ENCODE assay signal across 8 cellular contexts in the genomic region with DNA sequence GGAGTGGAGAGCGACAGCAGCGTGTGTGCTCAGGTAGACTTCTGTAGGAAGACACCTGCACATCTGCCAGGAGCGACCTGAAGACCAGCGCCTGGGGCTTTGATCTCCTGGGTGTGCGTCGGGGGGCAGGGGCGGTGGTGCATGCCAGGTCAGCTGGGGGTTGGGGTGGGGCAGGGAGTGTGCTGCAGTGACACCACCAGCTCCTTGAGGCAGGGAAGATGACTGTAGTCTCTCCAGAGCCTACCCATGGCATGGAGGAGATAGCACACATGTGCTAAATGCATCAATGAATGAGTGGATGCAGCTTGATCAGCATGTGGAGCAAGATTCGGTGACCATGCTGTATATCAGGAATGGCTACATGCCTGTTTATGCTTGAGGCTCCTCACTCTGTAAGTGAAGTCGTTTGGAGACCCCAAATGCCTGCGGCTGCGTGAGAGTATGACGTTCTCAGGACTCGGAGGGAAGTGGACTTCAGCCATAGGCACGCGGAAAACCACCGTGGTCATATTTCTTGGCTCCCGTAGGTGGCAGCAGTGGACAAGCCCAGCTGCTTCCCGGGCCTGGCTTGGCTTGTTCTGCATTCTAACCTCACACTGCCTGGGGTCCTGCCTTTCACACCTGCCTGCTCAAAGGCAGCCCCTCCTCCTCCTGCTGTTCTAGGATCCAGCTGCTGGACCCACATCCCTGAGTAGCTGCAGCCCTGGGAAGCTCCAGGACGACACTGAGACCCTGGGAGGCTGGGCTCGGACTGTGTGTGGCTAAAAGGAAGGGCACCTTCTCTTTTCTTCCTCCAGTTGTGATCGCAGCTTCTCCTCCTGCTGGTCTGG. TPM values are rescaled to one million over a fixed set of nuclear protein-coding genes. Genes with fewer than 3 reads are reported as not detected.
A peak's percentile ranks its signal among the peaks of the same experiment; 100 is the strongest.
DNase-seq lines count a peak whose midpoint lies in the region; ATAC-seq and TF ChIP-seq lines count a peak whose summit lies in the region.

No MANE protein-coding gene starts in this region.

- peak; percentile 76 for ATAC-seq in GM18867 (IDR thresholded peaks at IDR 0.05; ENCODE audit: unreplicated experiment)
- peak; percentile 98 for ATAC-seq in IMR-90 (ENCODE audit: low read depth)

- no peak overlapping the region for H3K4ac ChIP-seq in IMR-90 (ENCODE audit: low read depth, low read length)

- no peak overlapping the region for H3K4me3 ChIP-seq in IMR-90 (ENCODE audit: insufficient read depth, low read depth, low read length)
- H3K4me3 ChIP-seq in OCI-LY3 (ENCODE audit: low read length) = peak overlapping the region; percentile 74
- no peak overlapping the region for H3K4me3 ChIP-seq in osteoblast (ENCODE audit: insufficient read depth, low read length)

- H3K79me1 ChIP-seq in IMR-90 (ENCODE audit: low read depth in 1 of 2, low read length in 2 of 2) = no peaks in the 10 kb centered on the region

- H2BK15ac ChIP-seq in IMR-90 (ENCODE audit: low read depth, low read length) = no peak overlapping the region

- BruUV-seq in IMR-90 (replicated peaks; lab: Mats Ljungman, UMichigan) = no TSS peak

- no peaks in the 10 kb centered on the region for H3K27me3 Mint-ChIP-seq in activated T-helper 2 cell treated with anti-CD3 and anti-CD28 coated beads, Interferon-gamma antibody, Interleukin-2, Interleukin-4, amounts not matched to agents 10 μg/mL and 5 μg/mL and 100 μg/mL, durations not matched to agents 14 hours and 24 hours and 36 hours (ENCODE audit: low read depth)

- H3K27ac ChIP-seq in IMR-90 (ENCODE audit: insufficient read depth, low read length) (no peak overlapping the region), OCI-LY3 (ENCODE audit: low read length) (no peak overlapping the region), osteoblast (ENCODE audit: low read depth, low read length) (no peak overlapping the region)

- dilution Hi-C loops in IMR-90 (cut with HindIII; ENCODE audit: low sequenced_read_pairs, unreplicated experiment) = no loop called here

- H2AK5ac ChIP-seq in IMR-90 (ENCODE audit: low read depth, low read length) = no peak overlapping the region

- peak; percentile 87 for TF ChIP-seq RAD21 in IMR-90 (IDR thresholded peaks at IDR 0.05; ENCODE audit: low read length)

- POLR2A ChIA-PET in IMR-90 (lab: Charles Lee; ENCODE audit: unreplicated experiment) = no interaction called here

- no peak overlapping the region for H3K4me3 Mint-ChIP-seq in activated T-helper 2 cell treated with anti-CD3 and anti-CD28 coated beads, Interferon-gamma antibody, Interleukin-2, Interleukin-4, amounts not matched to agents 10 μg/mL and 5 μg/mL and 100 μg/mL, durations not matched to agents 14 hours and 24 hours and 36 hours (ENCODE audit: low read depth)

- H3K79me2 ChIP-seq in OCI-LY3 (ENCODE audit: low read length) = no peaks in the 10 kb centered on the region
- no peaks in the 10 kb centered on the region for H3K79me2 ChIP-seq in osteoblast (ENCODE audit: insufficient read depth, low read length)

- H2BK20ac ChIP-seq in IMR-90 (ENCODE audit: low read depth, low read length) = no peak overlapping the region

- no peak overlapping the region for H3K27ac Mint-ChIP-seq in activated T-helper 2 cell treated with anti-CD3 and anti-CD28 coated beads, Interferon-gamma antibody, Interleukin-2, Interleukin-4, amounts not matched to agents 10 μg/mL and 5 μg/mL and 100 μg/mL, durations not matched to agents 14 hours and 24 hours and 36 hours

- H3K4me1 Mint-ChIP-seq in activated T-helper 2 cell treated with anti-CD3 and anti-CD28 coated beads, Interferon-gamma antibody, Interleukin-2, Interleukin-4, amounts not matched to agents 10 μg/mL and 5 μg/mL and 100 μg/mL, durations not matched to agents 14 hours and 24 hours and 36 hours (ENCODE audit: low read depth) = no peaks in the 10 kb centered on the region

- H3K56ac ChIP-seq in IMR-90 (ENCODE audit: extremely low read depth, insufficient read depth, low read length) = no peak overlapping the region

- H3K27me3 ChIP-seq in IMR-90 (ENCODE audit: control insufficient read depth, insufficient read depth, low read length) (no peaks in the 10 kb centered on the region), OCI-LY3 (ENCODE audit: low read depth, low read length) (no peaks in the 10 kb centered on the region), osteoblast (ENCODE audit: insufficient read depth, low read length) (no peaks in the 10 kb centered on the region)

- H3K14ac ChIP-seq in IMR-90 (replicated peaks; ENCODE audit: low read depth, low read length) = no peak overlapping the region

- DNase-seq in AG20443 (ENCODE audit: low spot score) (peak; percentile 90), IMR-90 (peak; percentile 58), glomerular visceral epithelial cell (ENCODE audit: extremely low spot score) (peak; percentile 61), osteoblast (ENCODE audit: insufficient read length, low spot score, missing footprints) (peak; percentile 95), ureter (ENCODE audit: low spot score) (peak; percentile 72)
- DNase-seq in activated T-helper 2 cell treated with anti-CD3 and anti-CD28 coated beads, Interferon-gamma antibody, Interleukin-2, Interleukin-4, amounts not matched to agents 10 μg/mL and 5 μg/mL and 100 μg/mL, durations not matched to agents 14 hours and 24 hours and 36 hours (ENCODE audit: low spot score) = peak; percentile 24

- H2BK120ac ChIP-seq in IMR-90 (ENCODE audit: low read depth, low read length) = no peak overlapping the region

- in situ Hi-C loops in IMR-90 (cut with MboI; ENCODE audit: low sequenced_read_pairs) = loop anchor here (10.0 to 25.0 kb wide), 3 partner anchors 523 to 1675 kb away; a partner anchor contains a TSS

- H4K20me1 ChIP-seq in IMR-90 (ENCODE audit: insufficient read depth, low read length) = no peaks in the 10 kb centered on the region
- no peaks in the 10 kb centered on the region for H4K20me1 ChIP-seq in OCI-LY3 (ENCODE audit: insufficient read depth, low read length)
- no peaks in the 10 kb centered on the region for H4K20me1 ChIP-seq in osteoblast (ENCODE audit: insufficient read depth, low read length)

- no peak overlapping the region for H4K5ac ChIP-seq in IMR-90 (ENCODE audit: low read depth, low read length)

- no peak overlapping the region for H3K18ac ChIP-seq in IMR-90 (ENCODE audit: low read depth, low read length)

- H3K9me3 Mint-ChIP-seq in activated T-helper 2 cell treated with anti-CD3 and anti-CD28 coated beads, Interferon-gamma antibody, Interleukin-2, Interleukin-4, amounts not matched to agents 10 μg/mL and 5 μg/mL and 100 μg/mL, durations not matched to agents 14 hours and 24 hours and 36 hours = no peaks in the 10 kb centered on the region

- no peaks in the 10 kb centered on the region for H3K36me3 Mint-ChIP-seq in activated T-helper 2 cell treated with anti-CD3 and anti-CD28 coated beads, Interferon-gamma antibody, Interleukin-2, Interleukin-4, amounts not matched to agents 10 μg/mL and 5 μg/mL and 100 μg/mL, durations not matched to agents 14 hours and 24 hours and 36 hours (ENCODE audit: low read depth)

- peak; percentile 75 for TF ChIP-seq CTCF in IMR-90 (conservative IDR thresholded peaks at IDR 0.05; ENCODE audit: low read depth, low read length)
- peak; percentile 70 for TF ChIP-seq CTCF in OCI-LY3 (IDR thresholded peaks at IDR 0.05; ENCODE audit: low read depth, low read length)
- TF ChIP-seq CTCF in osteoblast (IDR thresholded peaks at IDR 0.05; ENCODE audit: extremely low read depth, low read depth, low read length) = peak; percentile 73

- H3K9me1 ChIP-seq in IMR-90 (ENCODE audit: insufficient read depth, low read length) = no peaks in the 10 kb centered on the region

- no peak overlapping the region for H2BK5ac ChIP-seq in IMR-90 (ENCODE audit: low read depth, low read length, poor library complexity, severe bottlenecking)

- H3K4me1 ChIP-seq in IMR-90 (ENCODE audit: control insufficient read depth, insufficient read depth, low read length) (no peaks in the 10 kb centered on the region; the same call in 1 of the 2 replicates), OCI-LY3 (ENCODE audit: low read length) (peaks cover 4% of the 10 kb centered on the region), osteoblast (ENCODE audit: insufficient read depth, low read length) (peaks cover 3% of the 10 kb centered on the region)

- H3K36me3 ChIP-seq in IMR-90 (ENCODE audit: control insufficient read depth, insufficient read depth, low read length) = no peaks in the 10 kb centered on the region
- H3K36me3 ChIP-seq in OCI-LY3 (replicated peaks; ENCODE audit: low read depth, low read length) = no peaks in the 10 kb centered on the region
- no peaks in the 10 kb centered on the region for H3K36me3 ChIP-seq in osteoblast (ENCODE audit: insufficient read depth, low read length)

- H4K8ac ChIP-seq in IMR-90 (ENCODE audit: low read depth in 2 of 2, low read length in 2 of 2) = no peak overlapping the region

- intact Hi-C loops in IMR-90 (cut with micrococcal nuclease) = loop anchor here (1.0 to 2.0 kb wide), 3 partner anchors 530 to 947 kb away; no protein-coding TSS in a partner anchor
- intact Hi-C loops in activated T-helper 2 cell treated with anti-CD3 and anti-CD28 coated beads, Interferon-gamma antibody, Interleukin-2, Interleukin-4, amounts not matched to agents 10 μg/mL and 5 μg/mL and 100 μg/mL, durations not matched to agents 14 hours and 24 hours and 36 hours (cut with micrococcal nuclease) = no loop called here

- peak overlapping the region; percentile 86 for H2AFZ ChIP-seq in IMR-90 (replicated peaks; ENCODE audit: low read length, poor library complexity)
- peak overlapping the region; percentile 98 for H2AFZ ChIP-seq in OCI-LY3 (ENCODE audit: low read depth, low read length)
- H2AFZ ChIP-seq in osteoblast (ENCODE audit: low read length) = peak overlapping the region; percentile 89

- no peak overlapping the region for H3K9ac ChIP-seq in IMR-90 (ENCODE audit: low read depth, low read length)
- peak overlapping the region; percentile 32 for H3K9ac ChIP-seq in OCI-LY3 (ENCODE audit: low read length)

- 40% methylated on average over 7 of the region's 21 CpGs; no CpG with 5 or more reads in 1 of the 2 experiments for WGBS in IMR-90 (ENCODE audit: extremely low coverage in 2 of 2, insufficient read length in 1 of 2), 2 experiments

- H4K91ac ChIP-seq in IMR-90 (ENCODE audit: insufficient read depth, low read depth, low read length) = no peak overlapping the region

- H3K23ac ChIP-seq in IMR-90 (ENCODE audit: low read depth, low read length) = no peak overlapping the region

- H2AK9ac ChIP-seq in IMR-90 (replicated peaks; ENCODE audit: low read depth, low read length, poor library complexity) = peak overlapping the region; percentile 70

- H3K9me3 ChIP-seq in IMR-90 (ENCODE audit: control insufficient read depth, insufficient read depth, low read length) (no peaks in the 10 kb centered on the region), OCI-LY3 (ENCODE audit: insufficient read depth, low read length) (no peaks in the 10 kb centered on the region), osteoblast (ENCODE audit: low read depth, low read length) (no peaks in the 10 kb centered on the region)

- no peak for TF ChIP-seq POLR2A in IMR-90 (IDR thresholded peaks at IDR 0.05; ENCODE audit: low read depth, low read length)

- H3K4me2 ChIP-seq in IMR-90 (ENCODE audit: low read depth, low read length) (peak overlapping the region; percentile 49; the same call in 1 of the 2 replicates), OCI-LY3 (ENCODE audit: low read length) (peak overlapping the region; percentile 91), osteoblast (ENCODE audit: insufficient read depth, low read length) (peak overlapping the region; percentile 70)

- CTCF ChIA-PET in IMR-90 (lab: Yijun Ruan, JAX) = interaction anchor here (1.1 to 1.4 kb wide), 3 partner anchors 9 to 531 kb away, joined by 3 to 5 read pairs (median 3); no protein-coding TSS in a partner anchor

RNA-seq across cellular contexts. Expression of a gene that starts 39.4 kb away (rescaled TPM):
- total RNA-seq in IMR-90 (2012; rRNA removed) (not detected in 2 replicates), osteoblast (not detected in 2 replicates), ureter (not detected)
- polyA plus RNA-seq in IMR-90 (2012; rRNA removed) = not detected in 2 replicates
- not detected in 2 replicates for polyA plus RNA-seq in IMR-90 (2012; cell fraction: cytosol; rRNA removed)
- polyA plus RNA-seq in IMR-90 (2012; cell fraction: nucleus; rRNA removed; ENCODE audit: low replicate concordance) = not detected in 2 replicates
- total RNA-seq in activated T-helper 2 cell treated with anti-CD3 and anti-CD28 coated beads, Interferon-gamma antibody, Interleukin-2, Interleukin-4, amounts not matched to agents 10 μg/mL and 5 μg/mL and 100 μg/mL, durations not matched to agents 14 hours and 24 hours and 36 hours = not detected in 2 replicates

RNA-seq across cellular contexts. Expression of a gene that starts 47.7 kb away (rescaled TPM):
- not detected in 2 replicates for total RNA-seq in IMR-90 (2012; rRNA removed)
- not detected in 2 replicates for polyA plus RNA-seq in IMR-90 (2012; rRNA removed)
- not detected in 2 replicates for polyA plus RNA-seq in IMR-90 (2012; cell fraction: cytosol; rRNA removed)
- polyA plus RNA-seq in IMR-90 (2012; cell fraction: nucleus; rRNA removed; ENCODE audit: low replicate concordance) = not detected in 2 replicates
- total RNA-seq in activated T-helper 2 cell treated with anti-CD3 and anti-CD28 coated beads, Interferon-gamma antibody, Interleukin-2, Interleukin-4, amounts not matched to agents 10 μg/mL and 5 μg/mL and 100 μg/mL, durations not matched to agents 14 hours and 24 hours and 36 hours = not detected in 2 replicates
- total RNA-seq in osteoblast = not detected in 2 replicates
- total RNA-seq in ureter = not detected

Comparison
In these comparisons a context has a peak if more than half of its experiments do, and no peak if none do; other contexts are left out.
1. DNase-seq: peak in every context shown above with its lines; median percentile 95 in osteoblast; 90 in AG20443; 72 in ureter; 61 in glomerular visceral epithelial cell; 58 in IMR-90; 24 in activated T-helper 2 cell treated with anti-CD3 and anti-CD28 coated beads, Interferon-gamma antibody, Interleukin-2, Interleukin-4, amounts not matched to agents 10 μg/mL and 5 μg/mL and 100 μg/mL, durations not matched to agents 14 hours and 24 hours and 36 hours.